ENCODE assay signal across 1 cellular context in the genomic region with DNA sequence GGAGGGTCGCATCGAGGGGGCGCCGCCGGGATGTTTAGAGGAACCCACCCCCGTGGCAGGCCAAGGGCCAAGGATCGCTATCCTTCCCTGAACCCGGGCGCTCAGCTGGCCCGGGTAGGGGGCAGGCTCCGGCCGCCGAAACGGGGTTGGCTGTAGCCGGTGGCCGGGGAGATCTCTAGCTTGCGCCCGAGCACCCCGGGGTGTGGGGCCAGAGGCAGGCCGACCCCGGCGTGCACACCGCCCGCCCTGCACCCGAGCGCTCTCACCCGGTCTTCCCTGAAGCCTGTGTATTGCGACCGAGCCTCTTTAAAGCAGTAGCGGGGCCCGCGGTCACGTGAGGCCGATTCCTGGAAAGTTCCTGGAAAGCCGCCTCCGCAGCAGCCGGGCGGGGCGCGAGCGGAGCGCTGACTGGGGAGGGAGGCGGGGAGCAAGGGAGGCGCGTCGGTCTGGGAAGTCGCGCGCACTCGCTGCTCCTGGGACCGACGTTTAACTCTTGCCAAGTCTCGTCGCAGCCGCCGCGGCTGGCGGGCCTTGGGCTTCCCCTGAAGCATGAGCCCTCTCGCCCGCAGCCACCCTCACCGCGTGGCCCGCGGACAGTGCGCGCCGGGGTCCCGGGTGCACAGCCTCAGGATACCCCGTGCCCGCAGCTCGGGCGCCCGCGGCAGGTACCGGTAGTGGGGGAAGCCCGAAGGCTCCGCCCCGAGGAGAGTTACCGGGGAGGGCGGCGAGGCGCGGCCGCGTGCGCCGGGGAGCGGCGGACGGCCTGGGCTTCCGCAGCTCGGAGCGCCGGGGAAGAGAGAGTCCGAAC.
A peak's percentile ranks its signal among the peaks of the same experiment; 100 is the strongest.
TF ChIP-seq lines count a peak whose summit lies in the region.

No MANE protein-coding gene starts in this region.

TF ChIP-seq in WTC11, 78 proteins besides CTCF, POLR2A, EP300 and RAD21 (continued from another document and continues in another):
- TF ChIP-seq, protein P1, sequence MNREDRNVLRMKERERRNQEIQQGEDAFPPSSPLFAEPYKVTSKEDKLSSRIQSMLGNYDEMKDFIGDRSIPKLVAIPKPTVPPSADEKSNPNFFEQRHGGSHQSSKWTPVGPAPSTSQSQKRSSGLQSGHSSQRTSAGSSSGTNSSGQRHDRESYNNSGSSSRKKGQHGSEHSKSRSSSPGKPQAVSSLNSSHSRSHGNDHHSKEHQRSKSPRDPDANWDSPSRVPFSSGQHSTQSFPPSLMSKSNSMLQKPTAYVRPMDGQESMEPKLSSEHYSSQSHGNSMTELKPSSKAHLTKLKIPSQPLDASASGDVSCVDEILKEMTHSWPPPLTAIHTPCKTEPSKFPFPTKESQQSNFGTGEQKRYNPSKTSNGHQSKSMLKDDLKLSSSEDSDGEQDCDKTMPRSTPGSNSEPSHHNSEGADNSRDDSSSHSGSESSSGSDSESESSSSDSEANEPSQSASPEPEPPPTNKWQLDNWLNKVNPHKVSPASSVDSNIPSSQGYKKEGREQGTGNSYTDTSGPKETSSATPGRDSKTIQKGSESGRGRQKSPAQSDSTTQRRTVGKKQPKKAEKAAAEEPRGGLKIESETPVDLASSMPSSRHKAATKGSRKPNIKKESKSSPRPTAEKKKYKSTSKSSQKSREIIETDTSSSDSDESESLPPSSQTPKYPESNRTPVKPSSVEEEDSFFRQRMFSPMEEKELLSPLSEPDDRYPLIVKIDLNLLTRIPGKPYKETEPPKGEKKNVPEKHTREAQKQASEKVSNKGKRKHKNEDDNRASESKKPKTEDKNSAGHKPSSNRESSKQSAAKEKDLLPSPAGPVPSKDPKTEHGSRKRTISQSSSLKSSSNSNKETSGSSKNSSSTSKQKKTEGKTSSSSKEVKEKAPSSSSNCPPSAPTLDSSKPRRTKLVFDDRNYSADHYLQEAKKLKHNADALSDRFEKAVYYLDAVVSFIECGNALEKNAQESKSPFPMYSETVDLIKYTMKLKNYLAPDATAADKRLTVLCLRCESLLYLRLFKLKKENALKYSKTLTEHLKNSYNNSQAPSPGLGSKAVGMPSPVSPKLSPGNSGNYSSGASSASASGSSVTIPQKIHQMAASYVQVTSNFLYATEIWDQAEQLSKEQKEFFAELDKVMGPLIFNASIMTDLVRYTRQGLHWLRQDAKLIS (CRISPR knock-in tag; IDR thresholded peaks at IDR 0.05; ENCODE audit: borderline replicate concordance) = 0 out of 2 replicates have a peak, but pooled peaks have one; percentile 20
- TF ChIP-seq FOXK1 (CRISPR knock-in tag; IDR thresholded peaks at IDR 0.05) = 0 out of 2 replicates have a peak, but pooled peaks have one; percentile 59
- TF ChIP-seq RELA (CRISPR knock-in tag; IDR thresholded peaks at IDR 0.05; ENCODE audit: borderline replicate concordance) = no peak
- TF ChIP-seq, protein P2, sequence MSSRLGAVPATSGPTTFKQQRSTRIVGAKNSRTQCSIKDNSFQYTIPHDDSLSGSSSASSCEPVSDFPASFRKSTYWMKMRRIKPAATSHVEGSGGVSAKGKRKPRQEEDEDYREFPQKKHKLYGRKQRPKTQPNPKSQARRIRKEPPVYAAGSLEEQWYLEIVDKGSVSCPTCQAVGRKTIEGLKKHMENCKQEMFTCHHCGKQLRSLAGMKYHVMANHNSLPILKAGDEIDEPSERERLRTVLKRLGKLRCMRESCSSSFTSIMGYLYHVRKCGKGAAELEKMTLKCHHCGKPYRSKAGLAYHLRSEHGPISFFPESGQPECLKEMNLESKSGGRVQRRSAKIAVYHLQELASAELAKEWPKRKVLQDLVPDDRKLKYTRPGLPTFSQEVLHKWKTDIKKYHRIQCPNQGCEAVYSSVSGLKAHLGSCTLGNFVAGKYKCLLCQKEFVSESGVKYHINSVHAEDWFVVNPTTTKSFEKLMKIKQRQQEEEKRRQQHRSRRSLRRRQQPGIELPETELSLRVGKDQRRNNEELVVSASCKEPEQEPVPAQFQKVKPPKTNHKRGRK (CRISPR knock-in tag; IDR thresholded peaks at IDR 0.05; ENCODE audit: borderline replicate concordance) = no peak
- no peak for TF ChIP-seq HMGA2 (CRISPR knock-in tag; IDR thresholded peaks at IDR 0.05)
- TF ChIP-seq, protein P3, sequence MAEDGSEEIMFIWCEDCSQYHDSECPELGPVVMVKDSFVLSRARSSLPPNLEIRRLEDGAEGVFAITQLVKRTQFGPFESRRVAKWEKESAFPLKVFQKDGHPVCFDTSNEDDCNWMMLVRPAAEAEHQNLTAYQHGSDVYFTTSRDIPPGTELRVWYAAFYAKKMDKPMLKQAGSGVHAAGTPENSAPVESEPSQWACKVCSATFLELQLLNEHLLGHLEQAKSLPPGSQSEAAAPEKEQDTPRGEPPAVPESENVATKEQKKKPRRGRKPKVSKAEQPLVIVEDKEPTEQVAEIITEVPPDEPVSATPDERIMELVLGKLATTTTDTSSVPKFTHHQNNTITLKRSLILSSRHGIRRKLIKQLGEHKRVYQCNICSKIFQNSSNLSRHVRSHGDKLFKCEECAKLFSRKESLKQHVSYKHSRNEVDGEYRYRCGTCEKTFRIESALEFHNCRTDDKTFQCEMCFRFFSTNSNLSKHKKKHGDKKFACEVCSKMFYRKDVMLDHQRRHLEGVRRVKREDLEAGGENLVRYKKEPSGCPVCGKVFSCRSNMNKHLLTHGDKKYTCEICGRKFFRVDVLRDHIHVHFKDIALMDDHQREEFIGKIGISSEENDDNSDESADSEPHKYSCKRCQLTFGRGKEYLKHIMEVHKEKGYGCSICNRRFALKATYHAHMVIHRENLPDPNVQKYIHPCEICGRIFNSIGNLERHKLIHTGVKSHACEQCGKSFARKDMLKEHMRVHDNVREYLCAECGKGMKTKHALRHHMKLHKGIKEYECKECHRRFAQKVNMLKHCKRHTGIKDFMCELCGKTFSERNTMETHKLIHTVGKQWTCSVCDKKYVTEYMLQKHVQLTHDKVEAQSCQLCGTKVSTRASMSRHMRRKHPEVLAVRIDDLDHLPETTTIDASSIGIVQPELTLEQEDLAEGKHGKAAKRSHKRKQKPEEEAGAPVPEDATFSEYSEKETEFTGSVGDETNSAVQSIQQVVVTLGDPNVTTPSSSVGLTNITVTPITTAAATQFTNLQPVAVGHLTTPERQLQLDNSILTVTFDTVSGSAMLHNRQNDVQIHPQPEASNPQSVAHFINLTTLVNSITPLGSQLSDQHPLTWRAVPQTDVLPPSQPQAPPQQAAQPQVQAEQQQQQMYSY (CRISPR knock-in tag; IDR thresholded peaks at IDR 0.05) = no peak; the same call in 1 of the 2 replicates
- TF ChIP-seq, protein P4, sequence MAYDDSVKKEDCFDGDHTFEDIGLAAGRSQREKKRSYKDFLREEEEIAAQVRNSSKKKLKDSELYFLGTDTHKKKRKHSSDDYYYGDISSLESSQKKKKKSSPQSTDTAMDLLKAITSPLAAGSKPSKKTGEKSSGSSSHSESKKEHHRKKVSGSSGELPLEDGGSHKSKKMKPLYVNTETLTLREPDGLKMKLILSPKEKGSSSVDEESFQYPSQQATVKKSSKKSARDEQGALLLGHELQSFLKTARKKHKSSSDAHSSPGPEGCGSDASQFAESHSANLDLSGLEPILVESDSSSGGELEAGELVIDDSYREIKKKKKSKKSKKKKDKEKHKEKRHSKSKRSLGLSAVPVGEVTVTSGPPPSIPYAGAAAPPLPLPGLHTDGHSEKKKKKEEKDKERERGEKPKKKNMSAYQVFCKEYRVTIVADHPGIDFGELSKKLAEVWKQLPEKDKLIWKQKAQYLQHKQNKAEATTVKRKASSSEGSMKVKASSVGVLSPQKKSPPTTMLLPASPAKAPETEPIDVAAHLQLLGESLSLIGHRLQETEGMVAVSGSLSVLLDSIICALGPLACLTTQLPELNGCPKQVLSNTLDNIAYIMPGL (CRISPR knock-in tag; IDR thresholded peaks at IDR 0.05) = peak; percentile 91; the same call in 1 of the 2 replicates
- TF ChIP-seq ZNF232 (CRISPR knock-in tag; IDR thresholded peaks at IDR 0.05) = no peak
- TF ChIP-seq TCF7 (CRISPR knock-in tag; IDR thresholded peaks at IDR 0.05; ENCODE audit: low read depth) = no peak
- TF ChIP-seq SOX15 (CRISPR knock-in tag; IDR thresholded peaks at IDR 0.05) = no peak
- no peak for TF ChIP-seq ZNF423 (CRISPR knock-in tag; IDR thresholded peaks at IDR 0.05)
- TF ChIP-seq ZNF121 (CRISPR knock-in tag; IDR thresholded peaks at IDR 0.05) = no peak
- TF ChIP-seq, protein P5, sequence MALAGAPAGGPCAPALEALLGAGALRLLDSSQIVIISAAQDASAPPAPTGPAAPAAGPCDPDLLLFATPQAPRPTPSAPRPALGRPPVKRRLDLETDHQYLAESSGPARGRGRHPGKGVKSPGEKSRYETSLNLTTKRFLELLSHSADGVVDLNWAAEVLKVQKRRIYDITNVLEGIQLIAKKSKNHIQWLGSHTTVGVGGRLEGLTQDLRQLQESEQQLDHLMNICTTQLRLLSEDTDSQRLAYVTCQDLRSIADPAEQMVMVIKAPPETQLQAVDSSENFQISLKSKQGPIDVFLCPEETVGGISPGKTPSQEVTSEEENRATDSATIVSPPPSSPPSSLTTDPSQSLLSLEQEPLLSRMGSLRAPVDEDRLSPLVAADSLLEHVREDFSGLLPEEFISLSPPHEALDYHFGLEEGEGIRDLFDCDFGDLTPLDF (CRISPR knock-in tag; IDR thresholded peaks at IDR 0.05) = 0 out of 2 replicates have a peak, but pooled peaks have one; percentile 21
- TF ChIP-seq FOXP1 (CRISPR knock-in tag; IDR thresholded peaks at IDR 0.05; ENCODE audit: borderline replicate concordance) = 0 out of 2 replicates have a peak, but pooled peaks have one; percentile 61
- TF ChIP-seq, protein P6, sequence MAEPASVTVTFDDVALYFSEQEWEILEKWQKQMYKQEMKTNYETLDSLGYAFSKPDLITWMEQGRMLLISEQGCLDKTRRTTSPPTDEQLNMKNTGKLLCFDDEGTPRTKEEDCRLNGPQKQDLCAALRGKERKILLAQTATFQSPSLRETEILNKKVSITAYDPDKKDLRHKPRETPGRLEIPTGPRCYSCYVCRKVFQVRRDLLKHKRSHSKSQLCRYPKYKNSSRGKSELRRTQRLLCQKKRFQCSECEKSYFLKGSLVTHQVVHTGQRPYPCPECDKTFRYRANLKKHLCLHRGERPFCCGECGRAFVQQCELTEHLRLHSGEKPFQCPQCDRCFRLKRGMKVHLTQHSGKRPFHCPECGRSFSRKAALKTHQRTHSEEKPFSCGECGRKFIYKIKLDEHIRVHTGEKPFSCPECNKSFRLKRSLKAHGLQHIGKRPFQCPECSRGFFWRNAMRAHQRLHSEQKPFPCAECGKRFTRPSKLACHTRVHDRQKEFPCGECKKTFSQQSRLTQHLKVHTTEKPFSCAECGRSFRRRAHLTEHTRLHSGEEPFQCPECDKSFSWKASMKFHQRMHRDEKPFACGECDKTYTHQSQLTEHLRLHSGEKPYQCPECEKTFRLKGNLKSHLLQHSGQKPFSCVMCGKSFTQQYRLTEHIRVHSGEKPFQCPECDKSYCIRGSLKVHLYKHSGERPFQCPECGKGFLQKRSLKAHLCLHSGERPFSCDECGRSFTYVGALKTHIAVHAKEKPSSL (CRISPR knock-in tag; conservative IDR thresholded peaks at IDR 0.05) = no peak
- TF ChIP-seq GTF2I (CRISPR knock-in tag; conservative IDR thresholded peaks at IDR 0.05) = no peak
- no peak for TF ChIP-seq JAZF1 (CRISPR knock-in tag; IDR thresholded peaks at IDR 0.05)
- TF ChIP-seq SMAD3 (CRISPR knock-in tag; IDR thresholded peaks at IDR 0.05; ENCODE audit: borderline replicate concordance) = no peak
- TF ChIP-seq, protein P7, sequence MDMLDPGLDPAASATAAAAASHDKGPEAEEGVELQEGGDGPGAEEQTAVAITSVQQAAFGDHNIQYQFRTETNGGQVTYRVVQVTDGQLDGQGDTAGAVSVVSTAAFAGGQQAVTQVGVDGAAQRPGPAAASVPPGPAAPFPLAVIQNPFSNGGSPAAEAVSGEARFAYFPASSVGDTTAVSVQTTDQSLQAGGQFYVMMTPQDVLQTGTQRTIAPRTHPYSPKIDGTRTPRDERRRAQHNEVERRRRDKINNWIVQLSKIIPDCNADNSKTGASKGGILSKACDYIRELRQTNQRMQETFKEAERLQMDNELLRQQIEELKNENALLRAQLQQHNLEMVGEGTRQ (CRISPR knock-in tag; IDR thresholded peaks at IDR 0.05) = peak; percentile 97
- no peak for TF ChIP-seq EMX1 (CRISPR knock-in tag; IDR thresholded peaks at IDR 0.05)
- peak; percentile 42; the same call in 1 of the 2 replicates for TF ChIP-seq ETV6 (CRISPR knock-in tag; IDR thresholded peaks at IDR 0.05)
- no peak for TF ChIP-seq ZNF671 (CRISPR knock-in tag; IDR thresholded peaks at IDR 0.05)
- no peak for TF ChIP-seq NFATC4 (CRISPR knock-in tag; IDR thresholded peaks at IDR 0.05)
- no peak; the same call in 1 of the 2 replicates for TF ChIP-seq NR3C1 (CRISPR knock-in tag; conservative IDR thresholded peaks at IDR 0.05; ENCODE audit: low read depth)
- no peak for TF ChIP-seq RORB (CRISPR knock-in tag; IDR thresholded peaks at IDR 0.05)
- no peak for TF ChIP-seq SMAD4 (CRISPR knock-in tag; IDR thresholded peaks at IDR 0.05)
- TF ChIP-seq, protein P8, sequence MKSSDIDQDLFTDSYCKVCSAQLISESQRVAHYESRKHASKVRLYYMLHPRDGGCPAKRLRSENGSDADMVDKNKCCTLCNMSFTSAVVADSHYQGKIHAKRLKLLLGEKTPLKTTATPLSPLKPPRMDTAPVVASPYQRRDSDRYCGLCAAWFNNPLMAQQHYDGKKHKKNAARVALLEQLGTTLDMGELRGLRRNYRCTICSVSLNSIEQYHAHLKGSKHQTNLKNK (CRISPR knock-in tag; IDR thresholded peaks at IDR 0.05) = 0 out of 2 replicates have a peak, but pooled peaks have one; percentile 28
- TF ChIP-seq, protein P9, sequence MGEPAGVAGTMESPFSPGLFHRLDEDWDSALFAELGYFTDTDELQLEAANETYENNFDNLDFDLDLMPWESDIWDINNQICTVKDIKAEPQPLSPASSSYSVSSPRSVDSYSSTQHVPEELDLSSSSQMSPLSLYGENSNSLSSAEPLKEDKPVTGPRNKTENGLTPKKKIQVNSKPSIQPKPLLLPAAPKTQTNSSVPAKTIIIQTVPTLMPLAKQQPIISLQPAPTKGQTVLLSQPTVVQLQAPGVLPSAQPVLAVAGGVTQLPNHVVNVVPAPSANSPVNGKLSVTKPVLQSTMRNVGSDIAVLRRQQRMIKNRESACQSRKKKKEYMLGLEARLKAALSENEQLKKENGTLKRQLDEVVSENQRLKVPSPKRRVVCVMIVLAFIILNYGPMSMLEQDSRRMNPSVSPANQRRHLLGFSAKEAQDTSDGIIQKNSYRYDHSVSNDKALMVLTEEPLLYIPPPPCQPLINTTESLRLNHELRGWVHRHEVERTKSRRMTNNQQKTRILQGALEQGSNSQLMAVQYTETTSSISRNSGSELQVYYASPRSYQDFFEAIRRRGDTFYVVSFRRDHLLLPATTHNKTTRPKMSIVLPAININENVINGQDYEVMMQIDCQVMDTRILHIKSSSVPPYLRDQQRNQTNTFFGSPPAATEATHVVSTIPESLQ (CRISPR knock-in tag; IDR thresholded peaks at IDR 0.05) = 0 out of 2 replicates have a peak, but pooled peaks have one; percentile 79
- no peak for TF ChIP-seq ELF4 (CRISPR knock-in tag; IDR thresholded peaks at IDR 0.05; ENCODE audit: low read depth)
- no peak for TF ChIP-seq ZNF396 (CRISPR knock-in tag; IDR thresholded peaks at IDR 0.05; ENCODE audit: borderline replicate concordance)
- peak; percentile 38; the same call in 1 of the 2 replicates for TF ChIP-seq CREB1 (CRISPR knock-in tag; IDR thresholded peaks at IDR 0.05)
- no peak for TF ChIP-seq PRRX2 (CRISPR knock-in tag; IDR thresholded peaks at IDR 0.05)
- TF ChIP-seq ZNF138 (CRISPR knock-in tag; conservative IDR thresholded peaks at IDR 0.05) = no peak
- TF ChIP-seq NFYB (CRISPR knock-in tag; conservative IDR thresholded peaks at IDR 0.05; ENCODE audit: low read depth) = no peak; the same call in 1 of the 2 replicates
- no peak for TF ChIP-seq GRHL2 (CRISPR knock-in tag; IDR thresholded peaks at IDR 0.05; ENCODE audit: insufficient replicate concordance, severe bottlenecking)
- TF ChIP-seq, protein P10, sequence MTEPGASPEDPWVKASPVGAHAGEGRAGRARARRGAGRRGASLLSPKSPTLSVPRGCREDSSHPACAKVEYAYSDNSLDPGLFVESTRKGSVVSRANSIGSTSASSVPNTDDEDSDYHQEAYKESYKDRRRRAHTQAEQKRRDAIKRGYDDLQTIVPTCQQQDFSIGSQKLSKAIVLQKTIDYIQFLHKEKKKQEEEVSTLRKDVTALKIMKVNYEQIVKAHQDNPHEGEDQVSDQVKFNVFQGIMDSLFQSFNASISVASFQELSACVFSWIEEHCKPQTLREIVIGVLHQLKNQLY (CRISPR knock-in tag; IDR thresholded peaks at IDR 0.05) = no peak
